In the genomic region with DNA sequence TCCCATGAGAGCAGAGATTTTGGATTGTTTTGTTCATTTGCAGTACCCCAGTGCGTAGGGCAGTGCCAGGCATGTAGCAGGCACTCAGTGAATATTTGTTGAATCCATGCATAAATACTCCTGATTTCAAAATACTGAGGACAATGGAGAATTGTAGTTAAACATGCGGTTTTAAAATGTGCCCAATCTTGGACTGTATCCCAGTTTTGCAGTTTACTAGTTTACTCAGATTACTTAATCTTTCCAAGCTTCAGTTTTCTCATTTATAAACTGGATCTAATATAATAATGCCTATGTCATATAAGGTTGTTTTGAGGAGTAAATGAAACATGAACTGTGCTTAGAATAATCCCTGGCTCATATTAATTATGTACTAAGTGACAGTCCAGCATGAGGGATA, we compare ENCODE assay signal across 10 cellular contexts. TPM values are rescaled to one million over a fixed set of nuclear protein-coding genes. Genes with fewer than 3 reads are reported as not detected.
DNase-seq lines count a peak whose midpoint lies in the region; ATAC-seq and TF ChIP-seq lines count a peak whose summit lies in the region.
"Had no signal": no experiment of that assay in that cellular context is flagged by ENCODE, and none has a peak within 500 bp of the region (broad histone marks: within the 10 kb centered on the region; RNA-seq: fewer than 3 reads in every experiment).

No MANE protein-coding gene starts in this region.

- no peaks in the 10 kb centered on the region for H3K27me3 ChIP-seq in dorsolateral prefrontal cortex
- H3K27me3 ChIP-seq: sigmoid colon had no signal

- H3K4me3 Mint-ChIP-seq in activated CD8-positive, alpha-beta memory T cell treated with anti-CD3 and anti-CD28 coated beads, Interleukin-2, amount 10 ng/mL, durations not matched to agents 7 days and 5 days, result no peak overlapping the region
- H3K4me3 Mint-ChIP-seq in effector memory CD8-positive, alpha-beta T cell, result no peak overlapping the region

- peaks cover 64% of the 10 kb centered on the region for H3K4me1 Mint-ChIP-seq in activated CD8-positive, alpha-beta memory T cell treated with anti-CD3 and anti-CD28 coated beads, Interleukin-2, amount 10 ng/mL, durations not matched to agents 7 days and 5 days
- peaks cover 28 to 45% of the 10 kb centered on the region in 2 donors for H3K4me1 Mint-ChIP-seq in effector memory CD8-positive, alpha-beta T cell (ENCODE audit: low read depth in 2 of 2)

- no peaks in the 10 kb centered on the region for H3K9me3 Mint-ChIP-seq in activated CD8-positive, alpha-beta memory T cell treated with anti-CD3 and anti-CD28 coated beads, Interleukin-2, amount 10 ng/mL, durations not matched to agents 7 days and 5 days (ENCODE audit: low read depth)
- no peaks in the 10 kb centered on the region for H3K9me3 Mint-ChIP-seq in effector memory CD8-positive, alpha-beta T cell

- ATAC-seq in activated CD8-positive, alpha-beta memory T cell treated with anti-CD3 and anti-CD28 coated beads, Interleukin-2, amount 10 ng/mL, durations not matched to agents 7 days and 5 days, result no peak
- no peak for ATAC-seq in effector memory CD8-positive, alpha-beta T cell (replicated peaks)
- ATAC-seq in HG02981 (IDR thresholded peaks at IDR 0.05; ENCODE audit: unreplicated experiment), result no peak

- intact Hi-C loops in dorsolateral prefrontal cortex (cut with DNase I), result loop anchor here (2.0 to 10.0 kb wide), 3 partner anchors 39 to 91 kb away; a partner anchor contains a TSS

- CTCF ChIA-PET in activated CD8-positive, alpha-beta memory T cell treated with anti-CD3 and anti-CD28 coated beads, Interleukin-2, amount 10 ng/mL, durations not matched to agents 7 days and 5 days (lab: Charles Lee), result interaction anchor here (0.8 to 4.4 kb wide), 7 partner anchors 11 to 92 kb away, joined by 3 to 32 read pairs (median 9); a partner anchor contains a TSS

- DNase-seq in M059J (ENCODE audit: low read depth) (peak; percentile 68), dorsolateral prefrontal cortex (no peak), renal cortical epithelial cell (ENCODE audit: low read depth) (peak; percentile 74)
- no peak for DNase-seq in activated T-cell treated with anti-CD3 and anti-CD28 coated beads, Interleukin-2, amount 50 U/mL, for 1 hour
- DNase-seq in activated CD8-positive, alpha-beta memory T cell treated with anti-CD3 and anti-CD28 coated beads, Interleukin-2, amount 10 ng/mL, durations not matched to agents 7 days and 5 days, result no peak
- no peak for DNase-seq in effector memory CD8-positive, alpha-beta T cell
- DNase-seq: NCI-H2171, sigmoid colon had no signal

- peak overlapping the region in 7 of 59 donors; percentile 3 to 38 (median 28) for H3K4me3 ChIP-seq in dorsolateral prefrontal cortex
- H3K4me3 ChIP-seq: sigmoid colon had no signal

- H3K27me3 Mint-ChIP-seq in activated CD8-positive, alpha-beta memory T cell treated with anti-CD3 and anti-CD28 coated beads, Interleukin-2, amount 10 ng/mL, durations not matched to agents 7 days and 5 days, result no peaks in the 10 kb centered on the region
- no peaks in the 10 kb centered on the region for H3K27me3 Mint-ChIP-seq in effector memory CD8-positive, alpha-beta T cell

- no peak overlapping the region for H3K27ac Mint-ChIP-seq in activated CD8-positive, alpha-beta memory T cell treated with anti-CD3 and anti-CD28 coated beads, Interleukin-2, amount 10 ng/mL, durations not matched to agents 7 days and 5 days
- no peak overlapping the region for H3K27ac Mint-ChIP-seq in effector memory CD8-positive, alpha-beta T cell

- H3K27ac ChIP-seq in C4-2B (peak overlapping the region; percentile 59; the same call in 1 of the 2 replicates), dorsolateral prefrontal cortex (peak overlapping the region in 57 of 59 donors; percentile 3 to 90 (median 77))

- H3K36me3 Mint-ChIP-seq in activated CD8-positive, alpha-beta memory T cell treated with anti-CD3 and anti-CD28 coated beads, Interleukin-2, amount 10 ng/mL, durations not matched to agents 7 days and 5 days, result peaks cover 34% of the 10 kb centered on the region
- no peaks in the 10 kb centered on the region for H3K36me3 Mint-ChIP-seq in effector memory CD8-positive, alpha-beta T cell (ENCODE audit: insufficient read depth)

- no peak for TF ChIP-seq CTCF in C4-2B (conservative IDR thresholded peaks at IDR 0.05)
- no peak for TF ChIP-seq CTCF in dorsolateral prefrontal cortex (IDR thresholded peaks at IDR 0.05 in 54 of 56, conservative IDR thresholded peaks at IDR 0.05 in 2 of 56; ENCODE audit: low read depth in 1 of 56, partially characterized antibody in 56 of 56)

RNA-seq across cellular contexts. Expression of a gene that starts 39.0 kb away (rescaled TPM):
- 2.7 and 6.0 TPM in 2 replicates for total RNA-seq in M059J (2014; rRNA removed; shearing (Covaris generic))
- total RNA-seq in dorsolateral prefrontal cortex, result 10 to 100 TPM in 100 of 120 experiments, 1 to 10 TPM in 20; 7.7 to 20.0 (median 11.9) TPM
- 10.4 and 20.8 TPM in 2 replicates for total RNA-seq in renal cortical epithelial cell
- 10 to 100 TPM; 17.0 to 22.5 TPM for total RNA-seq in activated CD8-positive, alpha-beta memory T cell treated with anti-CD3 and anti-CD28 coated beads, Interleukin-2, amount 10 ng/mL, durations not matched to agents 7 days and 5 days

Comparison
In these comparisons a context has a peak if more than half of its experiments do, and no peak if none do; other contexts are left out.
1. DNase-seq: peak in M059J (single experiment) and renal cortical epithelial cell (single experiment); none in dorsolateral prefrontal cortex (0 of 10), activated T-cell treated with anti-CD3 and anti-CD28 coated beads, Interleukin-2, amount 50 U/mL, for 1 hour (single experiment), activated CD8-positive, alpha-beta memory T cell treated with anti-CD3 and anti-CD28 coated beads, Interleukin-2, amount 10 ng/mL, durations not matched to agents 7 days and 5 days (single experiment) and effector memory CD8-positive, alpha-beta T cell (0 of 3).